Comparison of ENCODE assay signal across 8 cellular contexts in the genomic region with DNA sequence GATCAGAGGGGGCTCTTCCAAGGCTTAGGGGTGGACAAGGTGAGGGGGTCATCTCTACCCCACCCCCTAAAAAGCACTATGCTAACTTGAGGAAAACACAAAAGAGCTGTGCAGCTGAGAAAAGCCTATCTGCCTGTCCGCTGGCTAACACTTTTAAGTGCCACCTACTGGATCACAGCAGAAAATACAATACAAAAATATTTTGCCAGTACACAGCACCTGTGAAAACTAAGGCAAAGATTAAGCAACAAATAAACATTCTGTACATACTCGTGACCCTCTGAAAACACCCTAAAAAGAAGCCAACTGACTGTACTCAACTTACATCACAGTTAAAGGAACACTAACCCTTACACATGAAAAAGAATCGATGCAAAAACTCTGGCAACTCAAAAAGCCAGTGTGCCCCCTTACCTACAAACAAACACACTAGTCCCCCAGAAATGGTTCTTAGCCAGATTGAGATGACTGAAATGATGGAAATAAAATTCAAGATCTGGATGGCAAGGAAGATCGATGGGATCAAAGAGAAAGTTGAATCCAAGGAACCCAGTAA. TPM values are rescaled to one million over a fixed set of nuclear protein-coding genes. Genes with fewer than 3 reads are reported as not detected.
DNase-seq lines count a peak whose midpoint lies in the region; ATAC-seq and TF ChIP-seq lines count a peak whose summit lies in the region.
"Not testable (repeated sequence)": the region's sequence is repeated elsewhere in the genome, so short reads cannot be mapped to it uniquely, and the experiment has no call there.

No MANE protein-coding gene starts in this region.

- H3K4me3 Mint-ChIP-seq in activated CD8-positive, alpha-beta memory T cell treated with anti-CD3 and anti-CD28 coated beads, Interleukin-2, amount 10 ng/mL, durations not matched to agents 7 days and 5 days: not testable (repeated sequence)

- H3K27ac Mint-ChIP-seq in activated CD8-positive, alpha-beta memory T cell treated with anti-CD3 and anti-CD28 coated beads, Interleukin-2, amount 10 ng/mL, durations not matched to agents 7 days and 5 days: not testable (repeated sequence)

- CTCF ChIA-PET in activated CD8-positive, alpha-beta memory T cell treated with anti-CD3 and anti-CD28 coated beads, Interleukin-2, amount 10 ng/mL, durations not matched to agents 7 days and 5 days (lab: Charles Lee): interaction anchor here (0.7 to 1.8 kb wide), 4 partner anchors 110 to 824 kb away, joined by 3 to 8 read pairs (median 4); no protein-coding TSS in a partner anchor

- H3K27me3 Mint-ChIP-seq in activated CD8-positive, alpha-beta memory T cell treated with anti-CD3 and anti-CD28 coated beads, Interleukin-2, amount 10 ng/mL, durations not matched to agents 7 days and 5 days: peaks cover 29% of the 10 kb centered on the region

- not testable (repeated sequence) for H3K9me3 Mint-ChIP-seq in activated CD8-positive, alpha-beta memory T cell treated with anti-CD3 and anti-CD28 coated beads, Interleukin-2, amount 10 ng/mL, durations not matched to agents 7 days and 5 days (ENCODE audit: low read depth)

- DNase-seq in Daoy (ENCODE audit: low read depth) (peak; percentile 13), NCI-H748 (lab: John Stamatoyannopoulos, UW; ENCODE audit: unreplicated experiment) (peak; percentile 7)
- not testable (repeated sequence) for DNase-seq in activated CD8-positive, alpha-beta memory T cell treated with anti-CD3 and anti-CD28 coated beads, Interleukin-2, amount 10 ng/mL, durations not matched to agents 7 days and 5 days; esophagus muscularis mucosa (ENCODE audit: extremely low spot score); lower lobe of right lung; tibial artery

- H3K4me3 ChIP-seq in esophagus muscularis mucosa, lower lobe of right lung, tibial artery: not testable (repeated sequence)

- not testable (repeated sequence) for H3K36me3 Mint-ChIP-seq in activated CD8-positive, alpha-beta memory T cell treated with anti-CD3 and anti-CD28 coated beads, Interleukin-2, amount 10 ng/mL, durations not matched to agents 7 days and 5 days

- H3K36me3 ChIP-seq in esophagus muscularis mucosa, lower lobe of right lung, tibial artery: not testable (repeated sequence)

- not testable (repeated sequence) for TF ChIP-seq EP300 in esophagus muscularis mucosa (IDR thresholded peaks at IDR 0.05)

- H3K4me1 Mint-ChIP-seq in activated CD8-positive, alpha-beta memory T cell treated with anti-CD3 and anti-CD28 coated beads, Interleukin-2, amount 10 ng/mL, durations not matched to agents 7 days and 5 days: not testable (repeated sequence)

- ATAC-seq in GM21447 (IDR thresholded peaks at IDR 0.05; ENCODE audit: unreplicated experiment) (peak; percentile 60), HG03280 (IDR thresholded peaks at IDR 0.05; ENCODE audit: unreplicated experiment) (peak; percentile 46), lower lobe of right lung (peak; percentile 37 to 45)
- ATAC-seq in activated CD8-positive, alpha-beta memory T cell treated with anti-CD3 and anti-CD28 coated beads, Interleukin-2, amount 10 ng/mL, durations not matched to agents 7 days and 5 days: peak; percentile 42

- peak; percentile 22 to 41 (median 35) for TF ChIP-seq CTCF in esophagus muscularis mucosa (IDR thresholded peaks at IDR 0.05)
- TF ChIP-seq CTCF in lower lobe of right lung (IDR thresholded peaks at IDR 0.05): peak; percentile 25
- TF ChIP-seq CTCF in tibial artery (IDR thresholded peaks at IDR 0.05): peak; percentile 23 to 31

- H3K4me1 ChIP-seq in esophagus muscularis mucosa, lower lobe of right lung, tibial artery: not testable (repeated sequence)

- H3K27ac ChIP-seq in esophagus muscularis mucosa (replicated peaks in 1 of 4); lower lobe of right lung; tibial artery: not testable (repeated sequence)

- 48% methylated on average over 4 of the region's 4 CpGs for WGBS in esophagus muscularis mucosa

- intact Hi-C loops in esophagus muscularis mucosa (cut with DNase I): loop anchor here (5.0 to 10.0 kb wide), 2 partner anchors 173 to 321 kb away; no protein-coding TSS in a partner anchor
- intact Hi-C loops in lower lobe of right lung (cut with DNase I); tibial artery (cut with DNase I; ENCODE audit: low total_unique reads): not testable (repeated sequence)

- H3K27me3 ChIP-seq in esophagus muscularis mucosa (peaks cover 0 to 15% (median 0%) of the 10 kb centered on the region in 4 donors), tibial artery (peaks cover 0 to 11% of the 10 kb centered on the region in 2 donors)
- H3K27me3 ChIP-seq in lower lobe of right lung (ENCODE audit: low read depth): not testable (repeated sequence)

- not testable (repeated sequence) for TF ChIP-seq POLR2A in esophagus muscularis mucosa (IDR thresholded peaks at IDR 0.05; ENCODE audit: low read depth)

- H3K9me3 ChIP-seq in esophagus muscularis mucosa, lower lobe of right lung, tibial artery: not testable (repeated sequence)

RNA-seq across cellular contexts. Expression of gene VOPP1, which starts 25.7 kb away (rescaled TPM):
- total RNA-seq in Daoy (2014; rRNA removed; shearing (Covaris generic)): 144 and 170 TPM in 2 replicates
- total RNA-seq in activated CD8-positive, alpha-beta memory T cell treated with anti-CD3 and anti-CD28 coated beads, Interleukin-2, amount 10 ng/mL, durations not matched to agents 7 days and 5 days: 10 to 100 TPM; 42.3 to 67.3 TPM
- total RNA-seq in esophagus muscularis mucosa (10 to 100 TPM; 23.7 to 42.1 (median 37.5) TPM), lower lobe of right lung (66.2 TPM)
